In the genomic region with DNA sequence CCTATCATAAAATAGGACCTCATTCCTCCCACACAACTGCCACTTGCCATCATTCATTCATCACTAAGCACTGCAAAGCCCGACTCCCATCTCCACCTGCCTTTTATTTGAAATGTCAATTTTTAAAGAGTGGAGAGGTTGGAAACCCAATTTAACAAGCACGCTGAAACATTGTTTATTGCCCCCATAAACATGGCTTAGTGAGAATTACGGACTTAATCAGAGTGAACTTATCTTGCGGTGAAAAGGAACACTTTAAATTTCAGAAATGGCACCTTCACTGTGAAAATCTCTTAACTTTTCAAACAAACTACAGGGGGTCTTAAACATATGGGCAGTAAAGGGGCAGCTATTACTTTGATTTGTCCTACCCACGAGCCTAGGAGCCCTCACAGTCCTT, we compare ENCODE assay signal across 6 cellular contexts.
"Had no signal": no experiment of that assay in that cellular context is flagged by ENCODE, and none has a peak within 500 bp of the region (broad histone marks: within the 10 kb centered on the region; RNA-seq: fewer than 3 reads in every experiment).

No MANE protein-coding gene starts in this region.

- ATAC-seq: GM23338, K562 had no signal

- DNase-seq: H9, HCEC 1CT, IMR-90, KG1 had no signal

- H3K4me3 ChIP-seq: GM23338, K562 had no signal
